Comparison of ENCODE assay signal across 8 cellular contexts in the genomic region with DNA sequence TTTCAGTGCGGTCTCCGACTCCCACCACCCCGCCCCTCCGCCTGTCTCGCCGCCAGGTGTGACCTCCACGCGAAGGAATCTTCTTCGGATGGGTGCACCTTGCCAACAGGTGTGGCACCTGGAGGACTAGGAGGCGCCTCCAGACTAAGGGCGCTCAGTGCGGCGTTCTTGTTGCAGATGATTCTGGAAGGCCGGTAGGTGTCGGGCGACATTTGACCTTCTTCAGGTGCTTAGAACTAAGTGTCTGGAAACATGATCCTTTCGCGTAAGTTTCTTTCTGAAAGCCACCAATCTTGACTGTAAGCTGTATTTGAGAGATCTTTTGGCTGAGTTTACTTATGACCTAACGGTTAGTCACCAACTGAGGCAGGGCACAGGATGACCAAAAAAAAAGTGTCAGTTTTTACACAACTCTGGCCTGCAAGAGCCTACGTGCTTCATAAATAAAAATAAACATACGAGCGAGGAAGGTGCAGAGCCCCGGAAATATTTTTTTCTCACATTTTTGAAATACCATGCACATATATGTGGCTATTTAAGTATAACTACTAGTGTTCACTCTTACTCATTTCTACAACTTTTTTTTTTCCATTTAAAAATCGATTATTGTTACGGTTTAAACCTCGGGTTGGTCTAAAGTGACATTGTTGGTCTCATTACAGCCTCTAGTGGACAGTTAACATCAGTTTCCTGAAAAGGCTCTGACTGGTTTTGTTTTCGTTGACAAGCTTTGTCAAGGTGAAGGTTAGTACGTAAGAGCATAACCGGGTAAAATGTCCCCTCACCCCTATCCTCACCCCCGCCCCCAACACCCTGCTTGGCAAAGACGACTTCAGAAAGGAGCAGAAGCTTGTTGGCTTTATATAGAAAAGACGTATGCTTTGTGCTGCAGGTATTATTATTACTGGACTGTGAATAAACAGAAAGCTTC. TPM values are rescaled to one million over a fixed set of nuclear protein-coding genes. Genes with fewer than 3 reads are reported as not detected.
DNase-seq lines count a peak whose midpoint lies in the region; ATAC-seq and TF ChIP-seq lines count a peak whose summit lies in the region.

No MANE protein-coding gene starts in this region.

- H3K79me2 ChIP-seq in PC-3 (ENCODE audit: low read length) = peaks cover 57% of the 10 kb centered on the region
- H3K79me2 ChIP-seq in fibroblast of lung (ENCODE audit: control insufficient read depth, insufficient read depth, low read length) = peaks cover 16% of the 10 kb centered on the region

- intact Hi-C loops in PC-3 (cut with micrococcal nuclease) (loop anchor here (1.0 to 2.0 kb wide), 4 partner anchors 40 to 248 kb away; no protein-coding TSS in a partner anchor), thyroid gland (cut with DNase I) (loop anchor here (5.0 to 10.0 kb wide), 2 partner anchors 88 to 431 kb away; no protein-coding TSS in a partner anchor)

- TF ChIP-seq CTCF in PC-3 (conservative IDR thresholded peaks at IDR 0.05; ENCODE audit: low read depth, low read length) = peak; percentile 84
- TF ChIP-seq CTCF in fibroblast of lung (conservative IDR thresholded peaks at IDR 0.05 in 1 of 2, IDR thresholded peaks at IDR 0.05 in 1 of 2; ENCODE audit: low read depth in 1 of 2, low read length in 2 of 2) = peak; percentile 88 to 95
- peak; percentile 69 to 92 (median 81) for TF ChIP-seq CTCF in thyroid gland (IDR thresholded peaks at IDR 0.05)

- DNase-seq in PC-3 (peak; percentile 95), activated T-helper 1 cell treated with Interleukin-2 at 50 U/mL for 16 hours (ENCODE audit: low read depth) (peak; percentile 32), fibroblast of lung (ENCODE audit: low read depth in 2 of 2) (peak; percentile 92 to 94), thyroid gland (peak; percentile 89)
- DNase-seq in natural killer cell treated with Interleukin-12 subunit alpha and Interleukin-12 subunit beta and Interleukin-15 and Interleukin-18, amount 100 ng/mL, for 72 hours (ENCODE audit: low spot score) = peak; percentile 68

- peak overlapping the region; percentile 75 to 94 (median 84) for H3K4me3 ChIP-seq in BLaER1 treated with 17β-estradiol and CSF1 and Interleukin-3, amounts not matched to agents 10 nM and 100 nM
- peak overlapping the region; percentile 79 for H3K4me3 ChIP-seq in PC-3 (ENCODE audit: low read length)
- peak overlapping the region; percentile 61 to 93 (median 76) for H3K4me3 ChIP-seq in fibroblast of lung (replicated peaks in 1 of 4; ENCODE audit: control extremely low read depth in 1 of 4, insufficient read depth in 1 of 4, low read depth in 3 of 4, low read length in 4 of 4)
- H3K4me3 ChIP-seq in thyroid gland (replicated peaks in 1 of 3) = peak overlapping the region in 2 of 3 donors; percentile 44 to 90

- H3K27ac ChIP-seq in BLaER1 treated with 17β-estradiol and CSF1 and Interleukin-3, amounts not matched to agents 10 nM and 100 nM = peak overlapping the region in 9 of 11 experiments; percentile 37 to 98 (median 63); a peak in 14 of 22 replicates
- H3K27ac ChIP-seq in PC-3 (ENCODE audit: low read length) (peak overlapping the region; percentile 97), fibroblast of lung (ENCODE audit: insufficient read depth, low read length) (peak overlapping the region; percentile 76), thyroid gland (peak overlapping the region; percentile 93 to 99 (median 98))

- H3K9me3 Mint-ChIP-seq in natural killer cell treated with Interleukin-12 subunit alpha and Interleukin-12 subunit beta and Interleukin-15 and Interleukin-18, amount 100 ng/mL, for 72 hours = no peaks in the 10 kb centered on the region

- peak overlapping the region; percentile 95 for H3K4me3 Mint-ChIP-seq in natural killer cell treated with Interleukin-12 subunit alpha and Interleukin-12 subunit beta and Interleukin-15 and Interleukin-18, amount 100 ng/mL, for 72 hours

- H3K9me2 ChIP-seq in PC-3 (replicated peaks; ENCODE audit: low read length) = no peaks in the 10 kb centered on the region

- WGBS in thyroid gland, 2 donors = 1 to 2% methylated on average over 21 to 29 of the region's 32 CpGs

- H3K27me3 Mint-ChIP-seq in natural killer cell treated with Interleukin-12 subunit alpha and Interleukin-12 subunit beta and Interleukin-15 and Interleukin-18, amount 100 ng/mL, for 72 hours = no peaks in the 10 kb centered on the region

- H3K27ac Mint-ChIP-seq in natural killer cell treated with Interleukin-12 subunit alpha and Interleukin-12 subunit beta and Interleukin-15 and Interleukin-18, amount 100 ng/mL, for 72 hours = peak overlapping the region; percentile 91 to 96

- ATAC-seq in GM19023 (IDR thresholded peaks at IDR 0.05; ENCODE audit: unreplicated experiment) (peak; percentile 29), HG03469 (IDR thresholded peaks at IDR 0.05; ENCODE audit: unreplicated experiment) (peak; percentile 33), PC-3 (peak; percentile 10)
- ATAC-seq in natural killer cell treated with Interleukin-12 subunit alpha and Interleukin-12 subunit beta and Interleukin-15 and Interleukin-18, amount 100 ng/mL, for 72 hours = peak; percentile 56 to 72

- POLR2A ChIA-PET in PC-3 (lab: Charles Lee; ENCODE audit: unreplicated experiment) = interaction anchor here (0.6 to 0.7 kb wide), 3 partner anchors 11 to 379 kb away, joined by 4 to 7 read pairs (median 4); no protein-coding TSS in a partner anchor

- H3K9ac ChIP-seq in BLaER1 treated with 17β-estradiol and CSF1 and Interleukin-3, amounts not matched to agents 10 nM and 100 nM = peak overlapping the region; percentile 63 to 98 (median 76); a peak in 21 of 22 replicates
- H3K9ac ChIP-seq in PC-3 (ENCODE audit: low read length) = peak overlapping the region; percentile 92
- H3K9ac ChIP-seq in fibroblast of lung (ENCODE audit: insufficient read depth, low read length) = peak overlapping the region; percentile 81

- H3K36me3 Mint-ChIP-seq in natural killer cell treated with Interleukin-12 subunit alpha and Interleukin-12 subunit beta and Interleukin-15 and Interleukin-18, amount 100 ng/mL, for 72 hours = peaks cover 9% of the 10 kb centered on the region

- H3K4me1 ChIP-seq in BLaER1 treated with 17β-estradiol and CSF1 and Interleukin-3, amounts not matched to agents 10 nM and 100 nM = peaks cover 22 to 33% (median 26%) of the 10 kb centered on the region in 10 experiments
- H3K4me1 ChIP-seq in PC-3 (ENCODE audit: insufficient read depth, low read length) = peaks cover 51% of the 10 kb centered on the region
- H3K4me1 ChIP-seq in fibroblast of lung (ENCODE audit: control insufficient read depth, extremely low read depth, insufficient read depth, low read length) = peaks cover 24% of the 10 kb centered on the region
- peaks cover 21 to 25% of the 10 kb centered on the region in 2 donors for H3K4me1 ChIP-seq in thyroid gland

- BruUV-seq in PC-3 (replicated peaks; lab: Mats Ljungman, UMichigan) = no TSS peak

- peak overlapping the region; percentile 56 for H2AFZ ChIP-seq in PC-3 (ENCODE audit: low read length)
- H2AFZ ChIP-seq in fibroblast of lung (ENCODE audit: low read length) = no peak overlapping the region

- H3K27me3 ChIP-seq in BLaER1 treated with 17β-estradiol and CSF1 and Interleukin-3, amounts not matched to agents 10 nM and 100 nM = peaks cover 0 to 18% (median 0%) of the 10 kb centered on the region in 11 experiments; a peak in 6 of 22 replicates
- H3K27me3 ChIP-seq in PC-3 (ENCODE audit: low read length) (no peaks in the 10 kb centered on the region), fibroblast of lung (ENCODE audit: control insufficient read depth, insufficient read depth, low read length) (no peaks in the 10 kb centered on the region), thyroid gland (no peaks in the 10 kb centered on the region)

- CTCF ChIA-PET in PC-3 (lab: Charles Lee) = interaction anchor here (0.6 to 2.2 kb wide), 12 partner anchors 9 to 446 kb away, joined by 3 to 18 read pairs (median 4); no protein-coding TSS in a partner anchor

- H3K9me3 ChIP-seq in BLaER1 treated with 17β-estradiol and CSF1 and Interleukin-3, amounts not matched to agents 10 nM and 100 nM (replicated peaks in 1 of 11) = no peaks in the 10 kb centered on the region
- H3K9me3 ChIP-seq in PC-3 (ENCODE audit: low read length) (no peaks in the 10 kb centered on the region), fibroblast of lung (ENCODE audit: control insufficient read depth, insufficient read depth, low read depth, low read length) (no peaks in the 10 kb centered on the region), thyroid gland (no peaks in the 10 kb centered on the region)

- H3K36me3 ChIP-seq in BLaER1 treated with 17β-estradiol and CSF1 and Interleukin-3, amounts not matched to agents 10 nM and 100 nM = peaks cover 0 to 6% (median 0%) of the 10 kb centered on the region in 11 experiments; a peak in 1 of 22 replicates
- H3K36me3 ChIP-seq in PC-3 (ENCODE audit: low read depth, low read length) = no peaks in the 10 kb centered on the region
- peaks cover 2% of the 10 kb centered on the region for H3K36me3 ChIP-seq in fibroblast of lung (ENCODE audit: control insufficient read depth, insufficient read depth, low read length)
- H3K36me3 ChIP-seq in thyroid gland = no peaks in the 10 kb centered on the region

- H3K4me2 ChIP-seq in BLaER1 treated with 17β-estradiol and CSF1 and Interleukin-3, amounts not matched to agents 10 nM and 100 nM = peak overlapping the region; percentile 94 to 100 (median 98)
- peak overlapping the region; percentile 93 for H3K4me2 ChIP-seq in PC-3 (ENCODE audit: low read length)
- H3K4me2 ChIP-seq in fibroblast of lung (ENCODE audit: extremely low read depth, insufficient read depth, low read length) = peak overlapping the region; percentile 94

- peaks cover 0 to 14% (median 4%) of the 10 kb centered on the region in 11 experiments; a peak in 9 of 22 replicates for H4K20me1 ChIP-seq in BLaER1 treated with 17β-estradiol and CSF1 and Interleukin-3, amounts not matched to agents 10 nM and 100 nM
- H4K20me1 ChIP-seq in PC-3 (ENCODE audit: low read length) (no peaks in the 10 kb centered on the region), fibroblast of lung (ENCODE audit: control insufficient read depth, extremely low read depth, insufficient read depth, low read length) (peaks cover 2% of the 10 kb centered on the region)

- no peaks in the 10 kb centered on the region for H3F3A ChIP-seq in PC-3 (ENCODE audit: low read length, unreplicated experiment)

- H3K4me1 Mint-ChIP-seq in natural killer cell treated with Interleukin-12 subunit alpha and Interleukin-12 subunit beta and Interleukin-15 and Interleukin-18, amount 100 ng/mL, for 72 hours (ENCODE audit: low read depth in 2 of 2) = peaks cover 51 to 72% of the 10 kb centered on the region in 2 donors

- peak in 1 of 2 donors; percentile 68 for TF ChIP-seq POLR2A in thyroid gland (IDR thresholded peaks at IDR 0.05)

RNA-seq across cellular contexts. Expression of a gene that starts 1.6 kb away (rescaled TPM):
- total RNA-seq in PC-3 (2014; rRNA removed) (19.1 and 27.0 TPM in 2 replicates), fibroblast of lung (26.2 and 40.5 TPM in 2 replicates), thyroid gland (10 to 100 TPM; 62.1 to 88.1 (median 83.0) TPM)
- polyA plus RNA-seq in fibroblast of lung = 10.0 and 15.8 TPM in 2 replicates
- polyA plus RNA-seq in fibroblast of lung (2012) = 9.1 and 15.7 TPM in 2 replicates
- 13.5 and 17.7 TPM in 2 replicates for polyA minus RNA-seq in fibroblast of lung (ENCODE audit: low replicate concordance)
- total RNA-seq in natural killer cell treated with Interleukin-12 subunit alpha and Interleukin-12 subunit beta and Interleukin-15 and Interleukin-18, amount 100 ng/mL, for 72 hours = 100 to 1,000 TPM in 1 of 2 donors, 10 to 100 TPM in 1; 56.4 to 103 TPM

Comparison
In these comparisons a context has a peak if more than half of its experiments do, and no peak if none do; other contexts are left out.
1. Peak in every context shown above with its lines: DNase-seq, ATAC-seq, H3K4me3 ChIP-seq and H3K27ac ChIP-seq.
2. ATAC-seq: peak in every context shown above with its lines; median percentile 64 in natural killer cell treated with Interleukin-12 subunit alpha and Interleukin-12 subunit beta and Interleukin-15 and Interleukin-18, amount 100 ng/mL, for 72 hours; 33 in HG03469; 29 in GM19023; 10 in PC-3.
3. DNase-seq: peak in every context shown above with its lines; median percentile 95 in PC-3; 93 in fibroblast of lung; 89 in thyroid gland; 68 in natural killer cell treated with Interleukin-12 subunit alpha and Interleukin-12 subunit beta and Interleukin-15 and Interleukin-18, amount 100 ng/mL, for 72 hours; 32 in activated T-helper 1 cell treated with Interleukin-2 at 50 U/mL for 16 hours.